ENCODE assay signal across 1 cellular context in genomic region chr17:43384476-43384862, GRCh38.
A peak's percentile ranks its signal among the peaks of the same experiment; 100 is the strongest.
TF ChIP-seq lines count a peak whose summit lies in the region.

No MANE protein-coding gene starts in this region.

TF ChIP-seq in HepG2, 621 proteins besides CTCF, POLR2A, EP300 and RAD21 (continued from another document and continues in another):
- TF ChIP-seq SNAPC4 (CRISPR knock-in tag; IDR thresholded peaks at IDR 0.05) (peak; percentile 88), ZNF782 (CRISPR knock-in tag; IDR thresholded peaks at IDR 0.05; ENCODE audit: borderline replicate concordance) (no peak), ZBED4 (CRISPR knock-in tag; IDR thresholded peaks at IDR 0.05; ENCODE audit: borderline replicate concordance) (peak; percentile 80; the same call in 1 of the 2 replicates), ZNF691 (CRISPR knock-in tag; IDR thresholded peaks at IDR 0.05; ENCODE audit: borderline replicate concordance, low read depth) (peak; percentile 72; the same call in 1 of the 2 replicates), ZNF570 (CRISPR knock-in tag; IDR thresholded peaks at IDR 0.05; ENCODE audit: borderline replicate concordance) (no peak), ZBTB14 (CRISPR knock-in tag; IDR thresholded peaks at IDR 0.05) (no peak), ZNF362 (CRISPR knock-in tag; IDR thresholded peaks at IDR 0.05; ENCODE audit: borderline replicate concordance) (no peak), ZNF646 (CRISPR knock-in tag; IDR thresholded peaks at IDR 0.05) (peak; percentile 40; the same call in 1 of the 2 replicates), PITX1 (CRISPR knock-in tag; IDR thresholded peaks at IDR 0.05) (peak; percentile 66; the same call in 1 of the 2 replicates), DRAP1 (CRISPR knock-in tag; IDR thresholded peaks at IDR 0.05) (peak; percentile 93), FOXA1 (IDR thresholded peaks at IDR 0.05) (no peak), FOXA1 (CRISPR knock-in tag; IDR thresholded peaks at IDR 0.05) (0 out of 2 replicates have a peak, but pooled peaks have one; percentile 31), RFXAP (CRISPR knock-in tag; IDR thresholded peaks at IDR 0.05; ENCODE audit: borderline replicate concordance) (no peak), SYNCRIP (IDR thresholded peaks at IDR 0.05; ENCODE audit: insufficient read depth, low read depth, low read length) (no peak), TIGD3 (CRISPR knock-in tag; IDR thresholded peaks at IDR 0.05; ENCODE audit: borderline replicate concordance) (no peak), PLRG1 (conservative IDR thresholded peaks at IDR 0.05) (no peak), ZNF225 (CRISPR knock-in tag; IDR thresholded peaks at IDR 0.05) (no peak), DBP (CRISPR knock-in tag; IDR thresholded peaks at IDR 0.05; ENCODE audit: not compliant biosample characterization) (no peak), GTF2F1 (IDR thresholded peaks at IDR 0.05; ENCODE audit: low read length) (no peak), ZNF749 (CRISPR knock-in tag; IDR thresholded peaks at IDR 0.05; ENCODE audit: borderline replicate concordance) (no peak), TBX3 (IDR thresholded peaks at IDR 0.05; ENCODE audit: borderline replicate concordance) (peak; percentile 81; the same call in 1 of the 2 replicates), ZNF256 (CRISPR knock-in tag; conservative IDR thresholded peaks at IDR 0.05) (no peak), LRRFIP1 (CRISPR knock-in tag; conservative IDR thresholded peaks at IDR 0.05) (no peak), E2F1 (CRISPR knock-in tag; IDR thresholded peaks at IDR 0.05) (no peak), SP5 (CRISPR knock-in tag; IDR thresholded peaks at IDR 0.05; ENCODE audit: borderline replicate concordance, low read depth) (peak; percentile 97)
